Comparison of ENCODE assay signal across 1 cellular context in genomic region chr14:58829594-58829993, GRCh38.
A peak's percentile ranks its signal among the peaks of the same experiment; 100 is the strongest.
TF ChIP-seq lines count a peak whose summit lies in the region.

No MANE protein-coding gene starts in this region.

TF ChIP-seq in HEK293, 187 proteins besides CTCF, POLR2A, EP300 and RAD21 (continued from another document):
- TF ChIP-seq ZNF580 (tag by site-specific recombination; IDR thresholded peaks at IDR 0.05) (peak; percentile 35; the same call in 1 of the 2 replicates), ELK4 (IDR thresholded peaks at IDR 0.05; ENCODE audit: borderline replicate concordance, low read depth, low read length) (no peak), ZNF768 (tag by site-specific recombination; IDR thresholded peaks at IDR 0.05) (no peak), ZSCAN4 (tag by site-specific recombination; IDR thresholded peaks at IDR 0.05) (no peak), BCL11A (tag by site-specific recombination; IDR thresholded peaks at IDR 0.05; ENCODE audit: low read depth) (peak; percentile 68; the same call in 1 of the 2 replicates), ZNF18 (tag by site-specific recombination; IDR thresholded peaks at IDR 0.05) (no peak), ZFP69B (tag by site-specific recombination; IDR thresholded peaks at IDR 0.05) (peak; percentile 55; the same call in 1 of the 2 replicates), ZNF394 (tag by site-specific recombination; IDR thresholded peaks at IDR 0.05; ENCODE audit: borderline replicate concordance) (no peak), SP7 (tag by site-specific recombination; IDR thresholded peaks at IDR 0.05) (peak; percentile 75), ZNF48 (tag by site-specific recombination; IDR thresholded peaks at IDR 0.05) (no peak), TSHZ1 (tag by site-specific recombination; IDR thresholded peaks at IDR 0.05; ENCODE audit: borderline replicate concordance) (peak; percentile 62; the same call in 1 of the 2 replicates), KLF7 (tag by site-specific recombination; IDR thresholded peaks at IDR 0.05; ENCODE audit: borderline replicate concordance) (no peak), GLIS1 (tag by site-specific recombination; IDR thresholded peaks at IDR 0.05) (peak; percentile 58), TCF7L2 (IDR thresholded peaks at IDR 0.05; ENCODE audit: borderline replicate concordance, low read depth, low read length) (0 out of 2 replicates have a peak, but pooled peaks have one; percentile 15), MZF1 (tag by site-specific recombination; IDR thresholded peaks at IDR 0.05; ENCODE audit: borderline replicate concordance) (no peak), ZNF280D (tag by site-specific recombination; IDR thresholded peaks at IDR 0.05) (no peak), ZNF174 (tag by site-specific recombination; IDR thresholded peaks at IDR 0.05) (no peak), PATZ1 (tag by site-specific recombination; IDR thresholded peaks at IDR 0.05) (peak; percentile 53), ZNF398 (tag by site-specific recombination; IDR thresholded peaks at IDR 0.05) (peak; percentile 17; the same call in 1 of the 2 replicates), ZNF596 (tag by site-specific recombination; IDR thresholded peaks at IDR 0.05) (0 out of 2 replicates have a peak, but pooled peaks have one; percentile 20), ZBTB44 (tag by site-specific recombination; IDR thresholded peaks at IDR 0.05) (peak; percentile 48), HIC1 (tag by site-specific recombination; IDR thresholded peaks at IDR 0.05) (peak; percentile 32), ZNF140 (tag by site-specific recombination; IDR thresholded peaks at IDR 0.05) (no peak)
